Comparison of ENCODE assay signal across 17 cellular contexts in genomic region chr3:42739401-42740158, GRCh38. TPM values are rescaled to one million over a fixed set of nuclear protein-coding genes. Genes with fewer than 3 reads are reported as not detected.
A peak's percentile ranks its signal among the peaks of the same experiment; 100 is the strongest.
DNase-seq lines count a peak whose midpoint lies in the region; ATAC-seq, FAIRE-seq and TF ChIP-seq lines count a peak whose summit lies in the region.
"Had no signal": no experiment of that assay in that cellular context is flagged by ENCODE, and none has a peak within 500 bp of the region (broad histone marks: within the 10 kb centered on the region; RNA-seq: fewer than 3 reads in every experiment).

No MANE protein-coding gene starts in this region.

- no peak for FAIRE-seq in HepG2 (lab: Jason Lieb, UNC)
- FAIRE-seq: GM12878 had no signal

- no peak for TF ChIP-seq POLR2A in HepG2 (IDR thresholded peaks at IDR 0.05; ENCODE audit: insufficient read depth in 1 of 2, low read depth in 2 of 2, low read length in 2 of 2)
- no peak for TF ChIP-seq POLR2A in right lobe of liver (IDR thresholded peaks at IDR 0.05)
- TF ChIP-seq POLR2A in vagina (IDR thresholded peaks at IDR 0.05): no peak
- no peak for TF ChIP-seq POLR2A in esophagus muscularis mucosa (IDR thresholded peaks at IDR 0.05; ENCODE audit: low read depth)

- H3K36me3 ChIP-seq in HepG2 (replicated peaks in 1 of 2; ENCODE audit: control insufficient read depth in 1 of 2, insufficient read depth in 2 of 2, low read length in 2 of 2): no peaks in the 10 kb centered on the region
- H3K36me3 ChIP-seq in right lobe of liver: no peaks in the 10 kb centered on the region
- no peaks in the 10 kb centered on the region for H3K36me3 ChIP-seq in vagina
- no peaks in the 10 kb centered on the region for H3K36me3 ChIP-seq in esophagus muscularis mucosa
- H3K36me3 ChIP-seq: WERI-Rb-1 had no signal

- DNase-seq in HepG2 (ENCODE audit: low spot score): peak; percentile 58
- no peak for DNase-seq in right lobe of liver
- peak; percentile 93 for DNase-seq in Right ventricle myocardium superior
- DNase-seq in nucleus accumbens (lab: John Stamatoyannopoulos, UW): peak in 53 of 56 donors; percentile 41 to 92 (median 78)
- DNase-seq in vagina (ENCODE audit: extremely low spot score in 2 of 2): peak; percentile 85
- DNase-seq in esophagus muscularis mucosa (ENCODE audit: extremely low spot score): no peak
- no peak for DNase-seq in activated naive CD4-positive, alpha-beta T cell (lab: John Stamatoyannopoulos, UW)
- DNase-seq in GF-D8 (lab: John Stamatoyannopoulos, UW): no peak
- DNase-seq: activated T-cell treated with anti-CD3 and anti-CD28 coated beads, Interleukin-2, amount 50 U/mL, for 4 hours; DMS153; erythroblast; naive B cell; NCI-H1105; NCI-H774; SIG-M5; WERI-Rb-1 had no signal

- H2AFZ ChIP-seq in HepG2 (ENCODE audit: low read length): no peak overlapping the region

- no peaks in the 10 kb centered on the region for H3K9me3 ChIP-seq in HepG2 (ENCODE audit: low read length)
- H3K9me3 ChIP-seq in right lobe of liver: no peaks in the 10 kb centered on the region
- no peaks in the 10 kb centered on the region for H3K9me3 ChIP-seq in vagina
- H3K9me3 ChIP-seq in esophagus muscularis mucosa: no peaks in the 10 kb centered on the region

- CTCF ChIA-PET in HepG2 (lab: Yijun Ruan, JAX; ENCODE audit: low intra/inter-chr PET ratio, low total read pairs): no interaction called here

- no peak for TF ChIP-seq EP300 in HepG2 (IDR thresholded peaks at IDR 0.05; ENCODE audit: low read depth in 2 of 2, low read length in 2 of 2)
- TF ChIP-seq EP300 in HepG2 (CRISPR knock-in tag; IDR thresholded peaks at IDR 0.05; ENCODE audit: borderline replicate concordance): no peak
- TF ChIP-seq EP300 in esophagus muscularis mucosa (IDR thresholded peaks at IDR 0.05): no peak

- TF ChIP-seq CTCF in HepG2 (CRISPR knock-in tag; IDR thresholded peaks at IDR 0.05) (no peak), right lobe of liver (IDR thresholded peaks at IDR 0.05) (no peak), vagina (IDR thresholded peaks at IDR 0.05) (no peak), esophagus muscularis mucosa (IDR thresholded peaks at IDR 0.05) (no peak)

- H3K27ac ChIP-seq in HepG2 (ENCODE audit: extremely low read length, insufficient read depth, low read length) (no peak overlapping the region), right lobe of liver (no peak overlapping the region), vagina (peak overlapping the region; percentile 48), esophagus muscularis mucosa (replicated peaks in 1 of 4) (no peak overlapping the region)
- H3K27ac ChIP-seq: WERI-Rb-1 had no signal

- ATAC-seq in HepG2: peak; percentile 69
- no peak for ATAC-seq in right lobe of liver
- ATAC-seq in Right ventricle myocardium superior (ENCODE audit: poor library complexity): peak; percentile 93
- ATAC-seq: activated T-cell treated with anti-CD3 and anti-CD28 coated beads, Interleukin-2, amount 50 U/mL, for 4 hours; GM12878 had no signal

- H3K79me2 ChIP-seq in HepG2 (ENCODE audit: insufficient read depth, low read length): no peaks in the 10 kb centered on the region

- H4K20me1 ChIP-seq in HepG2 (ENCODE audit: insufficient read depth, low read length): no peaks in the 10 kb centered on the region

- no peak overlapping the region for H3K4me3 ChIP-seq in HepG2 (replicated peaks in 1 of 3; ENCODE audit: insufficient read depth in 1 of 3, low read depth in 2 of 3, low read length in 3 of 3)
- H3K4me3 ChIP-seq in right lobe of liver: no peak overlapping the region
- H3K4me3 ChIP-seq in vagina: no peak overlapping the region
- H3K4me3 ChIP-seq in esophagus muscularis mucosa: no peak overlapping the region
- H3K4me3 ChIP-seq: GM12878 had no signal

- in situ Hi-C loops in HepG2 (cut with HindIII; ENCODE audit: extremely low pct_ligation_motif_present, low pct_unique_long_range_greater_than_20kb): no loop called here

- H3K4me2 ChIP-seq in HepG2 (ENCODE audit: low read depth, low read length): no peak overlapping the region

- no peak for TF ChIP-seq RAD21 in HepG2 (CRISPR knock-in tag; IDR thresholded peaks at IDR 0.05)

- POLR2A ChIA-PET in HepG2 (lab: Yijun Ruan, JAX): interaction anchor here (1.5 kb wide), 1 partner anchor 7 kb away, joined by 4 read pairs; no protein-coding TSS in a partner anchor

- H3K27me3 ChIP-seq in HepG2 (ENCODE audit: control insufficient read depth in 1 of 2, insufficient read depth in 2 of 2, low read length in 2 of 2) (no peaks in the 10 kb centered on the region), right lobe of liver (no peaks in the 10 kb centered on the region), vagina (no peaks in the 10 kb centered on the region), esophagus muscularis mucosa (no peaks in the 10 kb centered on the region)

- WGBS in HepG2 (ENCODE audit: low lambda C conversion rate): 69% methylated on average over 11 of the region's 12 CpGs
- WGBS in right lobe of liver (ENCODE audit: insufficient coverage, low coverage, low lambda C conversion rate, missing lambda C conversion rate): 100% methylated on average over 4 of the region's 12 CpGs
- 85% methylated on average over 9 of the region's 12 CpGs for WGBS in esophagus muscularis mucosa

- H3K9ac ChIP-seq in HepG2 (ENCODE audit: insufficient read depth, low read depth, low read length): no peak overlapping the region

- intact Hi-C loops in HepG2 (cut with micrococcal nuclease; ENCODE audit: unreplicated experiment): no loop called here
- intact Hi-C loops in right lobe of liver (cut with DNase I): loop anchor here in 1 of 2 donors (10.0 kb wide), 1 partner anchor 55 kb away; the partner anchor contains the start of gene KLHL40
- intact Hi-C loops in Right ventricle myocardium superior (cut with DNase I): loop anchor here (5.0 kb wide), 2 partner anchors 37 to 87 kb away; partner anchors contain the start of genes HHATL and ZBTB47
- intact Hi-C loops in vagina (cut with DNase I): no loop called here
- intact Hi-C loops in esophagus muscularis mucosa (cut with DNase I): loop anchor here (5.0 kb wide), 1 partner anchor 87 kb away; the partner anchor contains the start of gene ZBTB47

- BruUV-seq in HepG2 (replicated peaks; lab: Mats Ljungman, UMichigan): no TSS peak

- peaks cover 43% of the 10 kb centered on the region for H3K4me1 ChIP-seq in HepG2 (ENCODE audit: insufficient read depth, low read length)
- peaks cover 0 to 3% (median under 1%) of the 10 kb centered on the region in 4 donors for H3K4me1 ChIP-seq in right lobe of liver
- H3K4me1 ChIP-seq in vagina: no peaks in the 10 kb centered on the region
- H3K4me1 ChIP-seq in esophagus muscularis mucosa: peaks cover 7 to 8% (median 7%) of the 10 kb centered on the region in 4 donors

RNA-seq across cellular contexts. Expression of gene CCDC13, which starts 33.5 kb away (rescaled TPM):
- total RNA-seq in HepG2 (2016; rRNA removed; fragmentation: Illumina TruSeq; extraction: Trizol) (0.22 TPM in 1 of 2 replicates, not detected in the other), right lobe of liver (1 to 10 TPM; 1.2 to 2.5 (median 1.6) TPM), Right ventricle myocardium superior (0.24 TPM), vagina (1.2 TPM), esophagus muscularis mucosa (1 to 10 TPM; 1.2 to 5.3 (median 3.9) TPM)
- total RNA-seq in HepG2 (2016; cell fraction: cytosol; rRNA removed; fragmentation: Illumina TruSeq; extraction: Trizol; ENCODE audit: low read depth): not detected in 2 replicates
- 0.19 TPM in 1 of 2 replicates, not detected in the other for total RNA-seq in HepG2 (2016; cell fraction: insoluble cytoplasmic fraction; rRNA removed; fragmentation: Illumina TruSeq; extraction: Trizol)
- 0.31 and 0.34 TPM in 2 replicates for total RNA-seq in HepG2 (2016; cell fraction: membrane; rRNA removed; fragmentation: Illumina TruSeq; extraction: Trizol)
- total RNA-seq in HepG2 (2016; cell fraction: nucleus; rRNA removed; fragmentation: Illumina TruSeq; extraction: Trizol): not detected in 2 replicates
- 0.51 and 0.68 TPM in 2 replicates for polyA plus RNA-seq in HepG2 (2011; rRNA removed)
- 0.09 and 0.26 TPM in 2 replicates for polyA plus RNA-seq in HepG2 (2011; cell fraction: cytosol; rRNA removed)
- polyA plus RNA-seq in HepG2 (2011; cell fraction: nucleus; rRNA removed): 1.6 and 2.5 TPM in 2 replicates
- polyA plus RNA-seq in HepG2 (2012): 0.43 and 0.89 TPM in 2 replicates
- polyA plus RNA-seq in HepG2 (2016; cell fraction: cytosol; fragmentation: Illumina TruSeq; extraction: Trizol; ENCODE audit: low read depth): 0.42 TPM in 1 of 2 replicates, not detected in the other
- 0.41 TPM in 1 of 2 replicates, not detected in the other for polyA plus RNA-seq in HepG2 (2016; cell fraction: insoluble cytoplasmic fraction; fragmentation: Illumina TruSeq; extraction: Trizol; ENCODE audit: low read depth)
- 0.27 and 0.39 TPM in 2 replicates for polyA plus RNA-seq in HepG2 (2016; cell fraction: membrane; fragmentation: Illumina TruSeq; extraction: Trizol; ENCODE audit: low read depth)
- polyA plus RNA-seq in HepG2 (2016; cell fraction: nucleus; fragmentation: Illumina TruSeq; extraction: Trizol; ENCODE audit: insufficient read depth, low read depth): not detected in 2 replicates
- 0.30 TPM in 1 of 2 replicates, not detected in the other for polyA minus RNA-seq in HepG2 (2011; rRNA and poly(A)+ RNA removed; ENCODE audit: low replicate concordance)
- not detected in 2 replicates for polyA minus RNA-seq in HepG2 (2011; cell fraction: cytosol; rRNA and poly(A)+ RNA removed)
- 1.4 and 2.0 TPM in 2 replicates for polyA minus RNA-seq in HepG2 (2011; cell fraction: nucleus; rRNA and poly(A)+ RNA removed)

RNA-seq across cellular contexts. Expression of gene HHATL, which starts 37.0 kb away (rescaled TPM):
- not detected in 2 replicates for total RNA-seq in HepG2 (2016; rRNA removed; fragmentation: Illumina TruSeq; extraction: Trizol)
- total RNA-seq in HepG2 (2016; cell fraction: cytosol; rRNA removed; fragmentation: Illumina TruSeq; extraction: Trizol; ENCODE audit: low read depth): not detected in 2 replicates
- not detected in 2 replicates for total RNA-seq in HepG2 (2016; cell fraction: insoluble cytoplasmic fraction; rRNA removed; fragmentation: Illumina TruSeq; extraction: Trizol)
- not detected in 2 replicates for total RNA-seq in HepG2 (2016; cell fraction: membrane; rRNA removed; fragmentation: Illumina TruSeq; extraction: Trizol)
- total RNA-seq in HepG2 (2016; cell fraction: nucleus; rRNA removed; fragmentation: Illumina TruSeq; extraction: Trizol): 0.62 TPM in 1 of 2 replicates, not detected in the other
- 0.04 and 0.26 TPM in 2 replicates for polyA plus RNA-seq in HepG2 (2011; rRNA removed)
- 0.08 TPM in 2 replicates for polyA plus RNA-seq in HepG2 (2011; cell fraction: cytosol; rRNA removed)
- polyA plus RNA-seq in HepG2 (2011; cell fraction: nucleus; rRNA removed): 0.74 and 1.2 TPM in 2 replicates
- not detected in 2 replicates for polyA plus RNA-seq in HepG2 (2012)
- polyA plus RNA-seq in HepG2 (2016; cell fraction: cytosol; fragmentation: Illumina TruSeq; extraction: Trizol; ENCODE audit: low read depth): not detected in 2 replicates
- polyA plus RNA-seq in HepG2 (2016; cell fraction: insoluble cytoplasmic fraction; fragmentation: Illumina TruSeq; extraction: Trizol; ENCODE audit: low read depth): not detected in 2 replicates
- polyA plus RNA-seq in HepG2 (2016; cell fraction: membrane; fragmentation: Illumina TruSeq; extraction: Trizol; ENCODE audit: low read depth): not detected in 2 replicates
- not detected in 2 replicates for polyA plus RNA-seq in HepG2 (2016; cell fraction: nucleus; fragmentation: Illumina TruSeq; extraction: Trizol; ENCODE audit: insufficient read depth, low read depth)
- polyA minus RNA-seq in HepG2 (2011; rRNA and poly(A)+ RNA removed; ENCODE audit: low replicate concordance): not detected in 2 replicates
- not detected in 2 replicates for polyA minus RNA-seq in HepG2 (2011; cell fraction: cytosol; rRNA and poly(A)+ RNA removed)
- 0.62 TPM in 1 of 2 replicates, not detected in the other for polyA minus RNA-seq in HepG2 (2011; cell fraction: nucleus; rRNA and poly(A)+ RNA removed)
- 1 to 10 TPM in 1 of 6 experiments, under 1 TPM in 2, not detected in 3; 0.29 to 1.0 (median 0.60) TPM for total RNA-seq in right lobe of liver
- total RNA-seq in Right ventricle myocardium superior: 486 TPM
- not detected for total RNA-seq in vagina
- 1 to 10 TPM in 1 of 4 donors, not detected in 3; 1.5 TPM for total RNA-seq in esophagus muscularis mucosa
- total RNA-seq: activated T-cell treated with anti-CD3 and anti-CD28 coated beads, Interleukin-2, amount 50 U/mL, for 4 hours; GM12878 had no signal
- polyA plus RNA-seq: GM12878 had no signal

RNA-seq across cellular contexts. Expression of gene KLHL40, which starts 54.2 kb away (rescaled TPM):
- total RNA-seq in HepG2 (2016; rRNA removed; fragmentation: Illumina TruSeq; extraction: Trizol): not detected in 2 replicates
- total RNA-seq in HepG2 (2016; cell fraction: cytosol; rRNA removed; fragmentation: Illumina TruSeq; extraction: Trizol; ENCODE audit: low read depth): not detected in 2 replicates
- not detected in 2 replicates for total RNA-seq in HepG2 (2016; cell fraction: insoluble cytoplasmic fraction; rRNA removed; fragmentation: Illumina TruSeq; extraction: Trizol)
- not detected in 2 replicates for total RNA-seq in HepG2 (2016; cell fraction: membrane; rRNA removed; fragmentation: Illumina TruSeq; extraction: Trizol)
- not detected in 2 replicates for total RNA-seq in HepG2 (2016; cell fraction: nucleus; rRNA removed; fragmentation: Illumina TruSeq; extraction: Trizol)
- not detected in 2 replicates for polyA plus RNA-seq in HepG2 (2011; rRNA removed)
- polyA plus RNA-seq in HepG2 (2011; cell fraction: cytosol; rRNA removed): not detected in 2 replicates
- polyA plus RNA-seq in HepG2 (2011; cell fraction: nucleus; rRNA removed): not detected in 2 replicates
- not detected in 2 replicates for polyA plus RNA-seq in HepG2 (2012)
- not detected in 2 replicates for polyA plus RNA-seq in HepG2 (2016; cell fraction: cytosol; fragmentation: Illumina TruSeq; extraction: Trizol; ENCODE audit: low read depth)
- polyA plus RNA-seq in HepG2 (2016; cell fraction: insoluble cytoplasmic fraction; fragmentation: Illumina TruSeq; extraction: Trizol; ENCODE audit: low read depth): not detected in 2 replicates
- polyA plus RNA-seq in HepG2 (2016; cell fraction: membrane; fragmentation: Illumina TruSeq; extraction: Trizol; ENCODE audit: low read depth): not detected in 2 replicates
- polyA plus RNA-seq in HepG2 (2016; cell fraction: nucleus; fragmentation: Illumina TruSeq; extraction: Trizol; ENCODE audit: insufficient read depth, low read depth): not detected in 2 replicates
- polyA minus RNA-seq in HepG2 (2011; rRNA and poly(A)+ RNA removed; ENCODE audit: low replicate concordance): 0.12 TPM in 1 of 2 replicates, not detected in the other
- polyA minus RNA-seq in HepG2 (2011; cell fraction: cytosol; rRNA and poly(A)+ RNA removed): not detected in 2 replicates
- not detected in 2 replicates for polyA minus RNA-seq in HepG2 (2011; cell fraction: nucleus; rRNA and poly(A)+ RNA removed)
- total RNA-seq in right lobe of liver: under 1 TPM in 2 of 6 experiments, not detected in 4; 0.19 to 0.68 TPM
- 0.11 TPM for total RNA-seq in Right ventricle myocardium superior
- not detected for total RNA-seq in vagina
- total RNA-seq in esophagus muscularis mucosa: under 1 TPM in 1 of 4 donors, not detected in 3; 0.17 TPM
- total RNA-seq: activated T-cell treated with anti-CD3 and anti-CD28 coated beads, Interleukin-2, amount 50 U/mL, for 4 hours; GM12878 had no signal
- polyA plus RNA-seq: GM12878 had no signal

Comparison
In these comparisons a context has a peak if more than half of its experiments do, and no peak if none do; other contexts are left out.
1. ATAC-seq: peak in HepG2 (single experiment) and Right ventricle myocardium superior (single experiment); none in right lobe of liver (0 of 4).
2. DNase-seq: peak in HepG2 (single experiment), Right ventricle myocardium superior (single experiment), nucleus accumbens (53 of 56) and vagina (2 of 2); none in right lobe of liver (0 of 3), esophagus muscularis mucosa (single experiment), activated naive CD4-positive, alpha-beta T cell (0 of 4) and GF-D8 (single experiment).
3. RNA of gene HHATL, which starts 37.0 kb away (total RNA-seq): 486 TPM in Right ventricle myocardium superior (single experiment); 1.5 TPM in esophagus muscularis mucosa, 0.29 to 1.0 TPM in right lobe of liver, not detected in vagina (single experiment) and 0.62 TPM in HepG2; every median in the first group is over 100 times any median in the second.
4. intact Hi-C loops: an anchor here in Right ventricle myocardium superior (5.0 kb wide) and esophagus muscularis mucosa (5.0 kb wide); none called in HepG2 and vagina.